1 cellular context compared by ENCODE assay signal in the genomic region with DNA sequence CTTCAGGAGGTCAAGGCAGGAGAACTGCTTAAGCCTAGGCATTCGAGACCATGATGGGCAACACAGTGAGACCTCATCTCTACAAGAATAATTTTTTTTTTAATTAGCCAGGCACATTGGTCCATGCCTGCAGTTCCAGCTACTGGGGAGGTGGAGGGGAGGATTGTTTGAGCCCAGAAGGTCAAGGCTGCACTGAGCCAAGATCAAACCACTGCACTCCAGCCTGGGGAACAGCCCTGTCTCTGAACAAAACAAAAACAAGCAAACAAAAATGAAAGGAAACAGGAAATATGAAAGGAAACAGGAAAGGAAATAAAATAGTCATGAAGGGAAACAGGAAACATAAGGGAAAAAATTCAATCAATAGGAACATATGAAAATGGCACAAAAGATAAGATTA.
TF ChIP-seq lines count a peak whose summit lies in the region.

No MANE protein-coding gene starts in this region.

TF ChIP-seq in HepG2, 621 proteins besides CTCF, POLR2A, EP300 and RAD21 (continued from another document and continues in another):
- no peak for TF ChIP-seq RNF2 (conservative IDR thresholded peaks at IDR 0.05; ENCODE audit: low read depth)
- TF ChIP-seq, protein P1, sequence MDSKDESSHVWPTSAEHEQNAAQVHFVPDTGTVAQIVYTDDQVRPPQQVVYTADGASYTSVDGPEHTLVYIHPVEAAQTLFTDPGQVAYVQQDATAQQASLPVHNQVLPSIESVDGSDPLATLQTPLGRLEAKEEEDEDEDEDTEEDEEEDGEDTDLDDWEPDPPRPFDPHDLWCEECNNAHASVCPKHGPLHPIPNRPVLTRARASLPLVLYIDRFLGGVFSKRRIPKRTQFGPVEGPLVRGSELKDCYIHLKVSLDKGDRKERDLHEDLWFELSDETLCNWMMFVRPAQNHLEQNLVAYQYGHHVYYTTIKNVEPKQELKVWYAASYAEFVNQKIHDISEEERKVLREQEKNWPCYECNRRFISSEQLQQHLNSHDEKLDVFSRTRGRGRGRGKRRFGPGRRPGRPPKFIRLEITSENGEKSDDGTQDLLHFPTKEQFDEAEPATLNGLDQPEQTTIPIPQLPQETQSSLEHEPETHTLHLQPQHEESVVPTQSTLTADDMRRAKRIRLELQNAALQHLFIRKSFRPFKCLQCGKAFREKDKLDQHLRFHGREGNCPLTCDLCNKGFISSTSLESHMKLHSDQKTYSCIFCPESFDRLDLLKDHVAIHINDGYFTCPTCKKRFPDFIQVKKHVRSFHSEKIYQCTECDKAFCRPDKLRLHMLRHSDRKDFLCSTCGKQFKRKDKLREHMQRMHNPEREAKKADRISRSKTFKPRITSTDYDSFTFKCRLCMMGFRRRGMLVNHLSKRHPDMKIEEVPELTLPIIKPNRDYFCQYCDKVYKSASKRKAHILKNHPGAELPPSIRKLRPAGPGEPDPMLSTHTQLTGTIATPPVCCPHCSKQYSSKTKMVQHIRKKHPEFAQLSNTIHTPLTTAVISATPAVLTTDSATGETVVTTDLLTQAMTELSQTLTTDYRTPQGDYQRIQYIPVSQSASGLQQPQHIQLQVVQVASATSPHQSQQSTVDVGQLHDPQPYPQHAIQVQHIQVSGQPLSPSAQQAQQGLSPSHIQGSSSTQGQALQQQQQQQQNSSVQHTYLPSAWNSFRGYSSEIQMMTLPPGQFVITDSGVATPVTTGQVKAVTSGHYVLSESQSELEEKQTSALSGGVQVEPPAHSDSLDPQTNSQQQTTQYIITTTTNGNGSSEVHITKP (CRISPR knock-in tag; IDR thresholded peaks at IDR 0.05; ENCODE audit: low read depth), result peak; percentile 93
- peak; percentile 47; the same call in 1 of the 2 replicates for TF ChIP-seq ZNF350 (CRISPR knock-in tag; IDR thresholded peaks at IDR 0.05; ENCODE audit: borderline replicate concordance, low read depth)
- peak; percentile 76; the same call in 1 of the 2 replicates for TF ChIP-seq HDAC1 (CRISPR knock-in tag; IDR thresholded peaks at IDR 0.05)
- peak; percentile 42; the same call in 1 of the 2 replicates for TF ChIP-seq KDM3A (CRISPR knock-in tag; IDR thresholded peaks at IDR 0.05; ENCODE audit: low read depth)
- peak; percentile 76; the same call in 1 of the 2 replicates for TF ChIP-seq RXRA (CRISPR knock-in tag; IDR thresholded peaks at IDR 0.05)
- TF ChIP-seq SOX5 (CRISPR knock-in tag; IDR thresholded peaks at IDR 0.05; ENCODE audit: borderline replicate concordance), result peak; percentile 87
- TF ChIP-seq PRPF4 (IDR thresholded peaks at IDR 0.05; ENCODE audit: low read depth, low read length, poor library complexity, severe bottlenecking), result no peak
- TF ChIP-seq ZNF501 (CRISPR knock-in tag; IDR thresholded peaks at IDR 0.05), result peak; percentile 51; the same call in 1 of the 2 replicates
- TF ChIP-seq FOXA3 (CRISPR knock-in tag; IDR thresholded peaks at IDR 0.05), result peak; percentile 77; the same call in 1 of the 2 replicates
- peak; percentile 50; the same call in 1 of the 2 replicates for TF ChIP-seq ELF1 (CRISPR knock-in tag; IDR thresholded peaks at IDR 0.05)
- TF ChIP-seq, protein P2, sequence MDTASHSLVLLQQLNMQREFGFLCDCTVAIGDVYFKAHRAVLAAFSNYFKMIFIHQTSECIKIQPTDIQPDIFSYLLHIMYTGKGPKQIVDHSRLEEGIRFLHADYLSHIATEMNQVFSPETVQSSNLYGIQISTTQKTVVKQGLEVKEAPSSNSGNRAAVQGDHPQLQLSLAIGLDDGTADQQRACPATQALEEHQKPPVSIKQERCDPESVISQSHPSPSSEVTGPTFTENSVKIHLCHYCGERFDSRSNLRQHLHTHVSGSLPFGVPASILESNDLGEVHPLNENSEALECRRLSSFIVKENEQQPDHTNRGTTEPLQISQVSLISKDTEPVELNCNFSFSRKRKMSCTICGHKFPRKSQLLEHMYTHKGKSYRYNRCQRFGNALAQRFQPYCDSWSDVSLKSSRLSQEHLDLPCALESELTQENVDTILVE (CRISPR knock-in tag; IDR thresholded peaks at IDR 0.05), result no peak
- TF ChIP-seq FOSL2 (CRISPR knock-in tag; IDR thresholded peaks at IDR 0.05), result peak; percentile 73
- TF ChIP-seq, protein P3, sequence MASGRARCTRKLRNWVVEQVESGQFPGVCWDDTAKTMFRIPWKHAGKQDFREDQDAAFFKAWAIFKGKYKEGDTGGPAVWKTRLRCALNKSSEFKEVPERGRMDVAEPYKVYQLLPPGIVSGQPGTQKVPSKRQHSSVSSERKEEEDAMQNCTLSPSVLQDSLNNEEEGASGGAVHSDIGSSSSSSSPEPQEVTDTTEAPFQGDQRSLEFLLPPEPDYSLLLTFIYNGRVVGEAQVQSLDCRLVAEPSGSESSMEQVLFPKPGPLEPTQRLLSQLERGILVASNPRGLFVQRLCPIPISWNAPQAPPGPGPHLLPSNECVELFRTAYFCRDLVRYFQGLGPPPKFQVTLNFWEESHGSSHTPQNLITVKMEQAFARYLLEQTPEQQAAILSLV (CRISPR knock-in tag; IDR thresholded peaks at IDR 0.05; ENCODE audit: borderline replicate concordance), result no peak
- peak; percentile 62 for TF ChIP-seq TBX2 (CRISPR knock-in tag; IDR thresholded peaks at IDR 0.05; ENCODE audit: borderline replicate concordance)
- TF ChIP-seq ZNF331 (CRISPR knock-in tag; IDR thresholded peaks at IDR 0.05), result no peak
- TF ChIP-seq, protein P4, sequence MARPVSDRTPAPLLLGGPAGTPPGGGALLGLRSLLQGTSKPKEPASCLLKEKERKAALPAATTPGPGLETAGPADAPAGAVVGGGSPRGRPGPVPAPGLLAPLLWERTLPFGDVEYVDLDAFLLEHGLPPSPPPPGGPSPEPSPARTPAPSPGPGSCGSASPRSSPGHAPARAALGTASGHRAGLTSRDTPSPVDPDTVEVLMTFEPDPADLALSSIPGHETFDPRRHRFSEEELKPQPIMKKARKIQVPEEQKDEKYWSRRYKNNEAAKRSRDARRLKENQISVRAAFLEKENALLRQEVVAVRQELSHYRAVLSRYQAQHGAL (CRISPR knock-in tag; IDR thresholded peaks at IDR 0.05; ENCODE audit: not compliant biosample characterization), result no peak
- TF ChIP-seq FOXP1 (IDR thresholded peaks at IDR 0.05), result peak; percentile 77
- TF ChIP-seq FOXP1 (CRISPR knock-in tag; IDR thresholded peaks at IDR 0.05), result peak; percentile 98
- peak; percentile 69; the same call in 1 of the 2 replicates for TF ChIP-seq ZNF788 (CRISPR knock-in tag; IDR thresholded peaks at IDR 0.05; ENCODE audit: borderline replicate concordance)
- peak; percentile 70 for TF ChIP-seq HNF4A (CRISPR knock-in tag; IDR thresholded peaks at IDR 0.05)
- TF ChIP-seq MZF1 (CRISPR knock-in tag; IDR thresholded peaks at IDR 0.05; ENCODE audit: borderline replicate concordance), result 0 out of 2 replicates have a peak, but pooled peaks have one; percentile 49
- no peak for TF ChIP-seq ZNF660 (CRISPR knock-in tag; IDR thresholded peaks at IDR 0.05; ENCODE audit: borderline replicate concordance, low read depth)
- no peak for TF ChIP-seq ZNF282 (IDR thresholded peaks at IDR 0.05; ENCODE audit: partially characterized antibody)
- TF ChIP-seq DPF2 (CRISPR knock-in tag; IDR thresholded peaks at IDR 0.05; ENCODE audit: borderline replicate concordance, low read depth), result peak; percentile 84
- TF ChIP-seq ZNF614 (CRISPR knock-in tag; IDR thresholded peaks at IDR 0.05; ENCODE audit: borderline replicate concordance), result no peak
- TF ChIP-seq, protein P5, sequence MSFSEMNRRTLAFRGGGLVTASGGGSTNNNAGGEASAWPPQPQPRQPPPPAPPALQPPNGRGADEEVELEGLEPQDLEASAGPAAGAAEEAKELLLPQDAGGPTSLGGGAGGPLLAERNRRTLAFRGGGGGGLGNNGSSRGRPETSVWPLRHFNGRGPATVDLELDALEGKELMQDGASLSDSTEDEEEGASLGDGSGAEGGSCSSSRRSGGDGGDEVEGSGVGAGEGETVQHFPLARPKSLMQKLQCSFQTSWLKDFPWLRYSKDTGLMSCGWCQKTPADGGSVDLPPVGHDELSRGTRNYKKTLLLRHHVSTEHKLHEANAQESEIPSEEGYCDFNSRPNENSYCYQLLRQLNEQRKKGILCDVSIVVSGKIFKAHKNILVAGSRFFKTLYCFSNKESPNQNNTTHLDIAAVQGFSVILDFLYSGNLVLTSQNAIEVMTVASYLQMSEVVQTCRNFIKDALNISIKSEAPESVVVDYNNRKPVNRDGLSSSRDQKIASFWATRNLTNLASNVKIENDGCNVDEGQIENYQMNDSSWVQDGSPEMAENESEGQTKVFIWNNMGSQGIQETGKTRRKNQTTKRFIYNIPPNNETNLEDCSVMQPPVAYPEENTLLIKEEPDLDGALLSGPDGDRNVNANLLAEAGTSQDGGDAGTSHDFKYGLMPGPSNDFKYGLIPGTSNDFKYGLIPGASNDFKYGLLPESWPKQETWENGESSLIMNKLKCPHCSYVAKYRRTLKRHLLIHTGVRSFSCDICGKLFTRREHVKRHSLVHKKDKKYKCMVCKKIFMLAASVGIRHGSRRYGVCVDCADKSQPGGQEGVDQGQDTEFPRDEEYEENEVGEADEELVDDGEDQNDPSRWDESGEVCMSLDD (CRISPR knock-in tag; IDR thresholded peaks at IDR 0.05; ENCODE audit: borderline replicate concordance), result no peak
- TF ChIP-seq FIP1L1 (IDR thresholded peaks at IDR 0.05; ENCODE audit: borderline replicate concordance, insufficient read depth, low read depth, low read length), result no peak
- TF ChIP-seq ZNF552 (CRISPR knock-in tag; IDR thresholded peaks at IDR 0.05; ENCODE audit: borderline replicate concordance), result no peak
- TF ChIP-seq, protein P6, sequence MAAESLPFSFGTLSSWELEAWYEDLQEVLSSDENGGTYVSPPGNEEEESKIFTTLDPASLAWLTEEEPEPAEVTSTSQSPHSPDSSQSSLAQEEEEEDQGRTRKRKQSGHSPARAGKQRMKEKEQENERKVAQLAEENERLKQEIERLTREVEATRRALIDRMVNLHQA (CRISPR knock-in tag; IDR thresholded peaks at IDR 0.05), result no peak
- TF ChIP-seq ISL2 (CRISPR knock-in tag; IDR thresholded peaks at IDR 0.05), result peak; percentile 58
- peak; percentile 98 for TF ChIP-seq ETV6 (CRISPR knock-in tag; conservative IDR thresholded peaks at IDR 0.05)
- TF ChIP-seq ZFYVE20 (CRISPR knock-in tag; IDR thresholded peaks at IDR 0.05; ENCODE audit: borderline replicate concordance, low read depth), result no peak
- peak; percentile 71 for TF ChIP-seq SAP130 (CRISPR knock-in tag; IDR thresholded peaks at IDR 0.05; ENCODE audit: low read depth)
- no peak for TF ChIP-seq ATAD3A (CRISPR knock-in tag; IDR thresholded peaks at IDR 0.05)
- TF ChIP-seq ZBTB39 (CRISPR knock-in tag; IDR thresholded peaks at IDR 0.05), result no peak
- TF ChIP-seq ZNF329 (CRISPR knock-in tag; IDR thresholded peaks at IDR 0.05; ENCODE audit: low read depth), result no peak
- no peak for TF ChIP-seq ZNF639 (CRISPR knock-in tag; conservative IDR thresholded peaks at IDR 0.05)
- TF ChIP-seq, protein P7, sequence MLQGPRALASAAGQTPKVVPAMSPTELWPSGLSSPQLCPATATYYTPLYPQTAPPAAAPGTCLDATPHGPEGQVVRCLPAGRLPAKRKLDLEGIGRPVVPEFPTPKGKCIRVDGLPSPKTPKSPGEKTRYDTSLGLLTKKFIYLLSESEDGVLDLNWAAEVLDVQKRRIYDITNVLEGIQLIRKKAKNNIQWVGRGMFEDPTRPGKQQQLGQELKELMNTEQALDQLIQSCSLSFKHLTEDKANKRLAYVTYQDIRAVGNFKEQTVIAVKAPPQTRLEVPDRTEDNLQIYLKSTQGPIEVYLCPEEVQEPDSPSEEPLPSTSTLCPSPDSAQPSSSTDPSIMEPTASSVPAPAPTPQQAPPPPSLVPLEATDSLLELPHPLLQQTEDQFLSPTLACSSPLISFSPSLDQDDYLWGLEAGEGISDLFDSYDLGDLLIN (CRISPR knock-in tag; IDR thresholded peaks at IDR 0.05; ENCODE audit: borderline replicate concordance), result no peak
- TF ChIP-seq, protein P8, sequence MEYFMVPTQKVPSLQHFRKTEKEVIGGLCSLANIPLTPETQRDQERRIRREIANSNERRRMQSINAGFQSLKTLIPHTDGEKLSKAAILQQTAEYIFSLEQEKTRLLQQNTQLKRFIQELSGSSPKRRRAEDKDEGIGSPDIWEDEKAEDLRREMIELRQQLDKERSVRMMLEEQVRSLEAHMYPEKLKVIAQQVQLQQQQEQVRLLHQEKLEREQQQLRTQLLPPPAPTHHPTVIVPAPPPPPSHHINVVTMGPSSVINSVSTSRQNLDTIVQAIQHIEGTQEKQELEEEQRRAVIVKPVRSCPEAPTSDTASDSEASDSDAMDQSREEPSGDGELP (IDR thresholded peaks at IDR 0.05; ENCODE audit: borderline replicate concordance, low read depth), result peak; percentile 45; the same call in 1 of the 2 replicates
